In the genomic region with DNA sequence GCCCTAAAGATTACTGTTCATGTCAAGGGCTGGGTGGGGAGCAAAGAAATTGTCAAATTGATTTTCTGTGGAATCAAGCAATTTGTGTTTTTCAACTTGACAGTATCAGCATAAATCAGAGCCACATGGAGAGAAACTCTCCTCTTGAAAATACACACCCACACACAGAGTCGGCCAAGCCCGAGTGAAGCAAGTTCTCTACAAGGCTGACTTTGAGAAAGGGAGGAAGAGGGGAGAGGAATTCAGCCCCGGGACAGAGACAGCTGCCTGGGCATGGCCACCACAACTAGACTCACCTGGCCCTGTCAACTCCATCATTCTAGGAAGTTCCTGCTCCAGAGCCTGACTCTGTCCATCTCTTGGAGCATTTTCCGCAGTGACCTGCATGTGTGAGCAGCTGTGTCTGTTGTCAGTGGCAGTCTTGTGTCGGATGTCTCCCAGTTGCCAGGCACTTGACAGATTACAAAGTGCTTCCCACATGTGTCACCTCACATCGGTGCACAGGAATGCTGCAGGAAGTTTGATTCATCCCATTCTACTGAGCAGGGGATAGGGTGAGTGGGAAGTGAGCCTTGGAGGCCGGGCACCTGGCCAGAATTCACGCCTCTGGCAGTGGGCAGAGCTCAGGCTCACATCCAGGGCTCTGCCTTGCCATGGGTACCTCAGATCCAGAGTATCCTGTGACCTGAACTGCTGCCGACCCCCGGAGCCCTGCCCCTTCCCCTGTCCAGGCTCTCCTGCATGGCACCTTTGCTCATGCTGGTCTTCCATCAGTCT, we compare ENCODE assay signal across 1 cellular context.
TF ChIP-seq lines count a peak whose summit lies in the region.

No MANE protein-coding gene starts in this region.

TF ChIP-seq in H1, 55 proteins besides CTCF, POLR2A, EP300 and RAD21:
- no peak for TF ChIP-seq SP4 (IDR thresholded peaks at IDR 0.05; ENCODE audit: low read length)
- TF ChIP-seq TBP (IDR thresholded peaks at IDR 0.05; ENCODE audit: low read depth, low read length), result no peak
- TF ChIP-seq JUN (IDR thresholded peaks at IDR 0.05; ENCODE audit: low read depth, low read length), result no peak
- TF ChIP-seq MAX (IDR thresholded peaks at IDR 0.05), result no peak
- TF ChIP-seq POU5F1 (IDR thresholded peaks at IDR 0.05; ENCODE audit: low read depth, low read length), result no peak
